Comparison of ENCODE assay signal across 14 cellular contexts in the genomic region with DNA sequence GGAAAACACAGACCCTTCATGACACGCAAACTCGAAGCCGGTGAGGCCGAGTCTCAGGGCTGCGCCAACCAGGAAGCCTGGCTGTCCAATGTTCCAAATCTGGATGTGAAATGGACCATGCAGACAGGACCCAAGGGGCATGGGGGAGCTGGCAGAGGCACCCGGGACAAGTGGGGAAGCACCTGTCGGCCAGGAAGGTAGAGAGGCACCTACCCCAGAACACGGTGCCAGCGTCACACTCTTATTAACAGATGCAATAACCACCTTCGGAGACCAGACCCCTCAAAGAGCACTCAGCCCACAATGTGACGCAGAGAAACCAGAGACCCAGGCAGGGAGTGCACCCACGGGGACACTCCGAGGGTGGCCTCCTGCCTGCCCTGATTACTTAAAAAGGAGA.
DNase-seq lines count a peak whose midpoint lies in the region; ATAC-seq and TF ChIP-seq lines count a peak whose summit lies in the region.
"Had no signal": no experiment of that assay in that cellular context is flagged by ENCODE, and none has a peak within 500 bp of the region (broad histone marks: within the 10 kb centered on the region; RNA-seq: fewer than 3 reads in every experiment).

No MANE protein-coding gene starts in this region.

- intact Hi-C loops in activated CD4-positive, alpha-beta memory T cell treated with anti-CD3 and anti-CD28 coated beads for 36 hours (cut with micrococcal nuclease) = no loop called here

- CTCF ChIA-PET in activated CD4-positive, alpha-beta memory T cell treated with anti-CD3 and anti-CD28 coated beads for 36 hours (lab: Charles Lee) = no interaction called here
- CTCF ChIA-PET in activated CD4-positive, alpha-beta memory T cell treated with anti-CD3 and anti-CD28 coated beads, Interleukin-2, amount 10 ng/mL, durations not matched to agents 7 days and 5 days (lab: Charles Lee) = no interaction called here

- peaks cover 48% of the 10 kb centered on the region for H3K4me1 Mint-ChIP-seq in activated CD4-positive, alpha-beta memory T cell treated with anti-CD3 and anti-CD28 coated beads for 36 hours (ENCODE audit: low read depth)
- peaks cover 53% of the 10 kb centered on the region for H3K4me1 Mint-ChIP-seq in activated CD4-positive, alpha-beta memory T cell treated with anti-CD3 and anti-CD28 coated beads, Interleukin-2, amount 10 ng/mL, durations not matched to agents 7 days and 5 days
- H3K4me1 Mint-ChIP-seq in T-helper 17 cell (peaks cover 27% of the 10 kb centered on the region), endothelial cell (ENCODE audit: unreplicated experiment) (peaks cover 37% of the 10 kb centered on the region)
- peaks cover 46% of the 10 kb centered on the region for H3K4me1 Mint-ChIP-seq in stimulated activated memory B cell treated with anti-CD40 and anti-IgM and Interleukin-4, amounts not matched to agents 10 μg/mL and 1 μg/mL and 100 μg/mL, for 72 hours

- TF ChIP-seq CTCF in endothelial cell (IDR thresholded peaks at IDR 0.05; ENCODE audit: unreplicated experiment) = no peak

- DNase-seq in activated CD4-positive, alpha-beta memory T cell treated with anti-CD3 and anti-CD28 coated beads for 36 hours = no peak
- DNase-seq in activated CD4-positive, alpha-beta memory T cell treated with anti-CD3 and anti-CD28 coated beads, Interleukin-2, amount 10 ng/mL, durations not matched to agents 7 days and 5 days = no peak
- DNase-seq in T-helper 17 cell = no peak
- DNase-seq in endothelial cell (ENCODE audit: low spot score) = no peak
- no peak for DNase-seq in activated CD4-positive, CD25-positive, alpha-beta regulatory T cell (lab: John Stamatoyannopoulos, UW)
- DNase-seq in GM19240 (ENCODE audit: insufficient read length, low spot score) = no peak
- no peak for DNase-seq in GDM1 (lab: John Stamatoyannopoulos, UW)
- DNase-seq: ACHN, activated gamma-delta T cell treated with Interleukin-2 at 50 U/mL for 16 hours, DMS 273 treated with DMSO at 0.1 percent for 48 hours, mesendoderm, NCI-H187 treated with DMSO at 0.1 percent for 48 hours had no signal

- no peaks in the 10 kb centered on the region for H3K27me3 Mint-ChIP-seq in activated CD4-positive, alpha-beta memory T cell treated with anti-CD3 and anti-CD28 coated beads for 36 hours
- H3K27me3 Mint-ChIP-seq in activated CD4-positive, alpha-beta memory T cell treated with anti-CD3 and anti-CD28 coated beads, Interleukin-2, amount 10 ng/mL, durations not matched to agents 7 days and 5 days = no peaks in the 10 kb centered on the region
- no peaks in the 10 kb centered on the region for H3K27me3 Mint-ChIP-seq in T-helper 17 cell
- H3K27me3 Mint-ChIP-seq in endothelial cell (ENCODE audit: unreplicated experiment) = peaks cover 3% of the 10 kb centered on the region
- no peaks in the 10 kb centered on the region for H3K27me3 Mint-ChIP-seq in stimulated activated memory B cell treated with anti-CD40 and anti-IgM and Interleukin-4, amounts not matched to agents 10 μg/mL and 1 μg/mL and 100 μg/mL, for 72 hours

- no peaks in the 10 kb centered on the region for H3K9me3 ChIP-seq in T-helper 17 cell (ENCODE audit: control insufficient read depth, low read length, poor library complexity, severe bottlenecking)
- H3K9me3 ChIP-seq: vagina had no signal

- POLR2A ChIA-PET in activated CD4-positive, alpha-beta memory T cell treated with anti-CD3 and anti-CD28 coated beads for 36 hours (lab: Charles Lee) = no interaction called here
- POLR2A ChIA-PET in activated CD4-positive, alpha-beta memory T cell treated with anti-CD3 and anti-CD28 coated beads, Interleukin-2, amount 10 ng/mL, durations not matched to agents 7 days and 5 days (lab: Charles Lee) = interaction anchor here (1.9 kb wide), 1 partner anchor 10 kb away, joined by 8 read pairs; no protein-coding TSS in a partner anchor

- no peak overlapping the region for H3K4me3 Mint-ChIP-seq in activated CD4-positive, alpha-beta memory T cell treated with anti-CD3 and anti-CD28 coated beads for 36 hours
- H3K4me3 Mint-ChIP-seq in activated CD4-positive, alpha-beta memory T cell treated with anti-CD3 and anti-CD28 coated beads, Interleukin-2, amount 10 ng/mL, durations not matched to agents 7 days and 5 days = no peak overlapping the region
- no peak overlapping the region for H3K4me3 Mint-ChIP-seq in T-helper 17 cell
- H3K4me3 Mint-ChIP-seq in endothelial cell (ENCODE audit: unreplicated experiment) = no peak overlapping the region
- no peak overlapping the region for H3K4me3 Mint-ChIP-seq in stimulated activated memory B cell treated with anti-CD40 and anti-IgM and Interleukin-4, amounts not matched to agents 10 μg/mL and 1 μg/mL and 100 μg/mL, for 72 hours

- H3K9me3 Mint-ChIP-seq in activated CD4-positive, alpha-beta memory T cell treated with anti-CD3 and anti-CD28 coated beads for 36 hours = no peaks in the 10 kb centered on the region
- H3K9me3 Mint-ChIP-seq in activated CD4-positive, alpha-beta memory T cell treated with anti-CD3 and anti-CD28 coated beads, Interleukin-2, amount 10 ng/mL, durations not matched to agents 7 days and 5 days = no peaks in the 10 kb centered on the region
- peaks cover 4% of the 10 kb centered on the region for H3K9me3 Mint-ChIP-seq in endothelial cell (ENCODE audit: unreplicated experiment)
- peaks cover 19% of the 10 kb centered on the region for H3K9me3 Mint-ChIP-seq in stimulated activated memory B cell treated with anti-CD40 and anti-IgM and Interleukin-4, amounts not matched to agents 10 μg/mL and 1 μg/mL and 100 μg/mL, for 72 hours

- H3K36me3 Mint-ChIP-seq in activated CD4-positive, alpha-beta memory T cell treated with anti-CD3 and anti-CD28 coated beads for 36 hours = peaks cover 39% of the 10 kb centered on the region
- peaks cover 39% of the 10 kb centered on the region for H3K36me3 Mint-ChIP-seq in activated CD4-positive, alpha-beta memory T cell treated with anti-CD3 and anti-CD28 coated beads, Interleukin-2, amount 10 ng/mL, durations not matched to agents 7 days and 5 days (ENCODE audit: low read depth)
- H3K36me3 Mint-ChIP-seq in T-helper 17 cell (ENCODE audit: low read depth) = peaks cover 4% of the 10 kb centered on the region
- H3K36me3 Mint-ChIP-seq in endothelial cell (ENCODE audit: low read depth, unreplicated experiment) = peaks cover 11% of the 10 kb centered on the region
- H3K36me3 Mint-ChIP-seq in stimulated activated memory B cell treated with anti-CD40 and anti-IgM and Interleukin-4, amounts not matched to agents 10 μg/mL and 1 μg/mL and 100 μg/mL, for 72 hours = peaks cover 46% of the 10 kb centered on the region

- peak overlapping the region; percentile 46 for H3K27ac Mint-ChIP-seq in activated CD4-positive, alpha-beta memory T cell treated with anti-CD3 and anti-CD28 coated beads for 36 hours
- no peak overlapping the region for H3K27ac Mint-ChIP-seq in activated CD4-positive, alpha-beta memory T cell treated with anti-CD3 and anti-CD28 coated beads, Interleukin-2, amount 10 ng/mL, durations not matched to agents 7 days and 5 days
- H3K27ac Mint-ChIP-seq in T-helper 17 cell (peak overlapping the region; percentile 88), endothelial cell (ENCODE audit: unreplicated experiment) (peak overlapping the region; percentile 78)
- H3K27ac Mint-ChIP-seq in stimulated activated memory B cell treated with anti-CD40 and anti-IgM and Interleukin-4, amounts not matched to agents 10 μg/mL and 1 μg/mL and 100 μg/mL, for 72 hours = peak overlapping the region; percentile 40

- no peak for ATAC-seq in T-helper 17 cell
- no peak for ATAC-seq in stimulated activated memory B cell treated with anti-CD40 and anti-IgM and Interleukin-4, amounts not matched to agents 10 μg/mL and 1 μg/mL and 100 μg/mL, for 72 hours
